Comparison of ENCODE assay signal across 9 cellular contexts in genomic region chr7:100437150-100438100, GRCh38. TPM values are rescaled to one million over a fixed set of nuclear protein-coding genes. Genes with fewer than 3 reads are reported as not detected.
A peak's percentile ranks its signal among the peaks of the same experiment; 100 is the strongest.
DNase-seq lines count a peak whose midpoint lies in the region; ATAC-seq and TF ChIP-seq lines count a peak whose summit lies in the region.
"Had no signal": no experiment of that assay in that cellular context is flagged by ENCODE, and none has a peak within 500 bp of the region (broad histone marks: within the 10 kb centered on the region; RNA-seq: fewer than 3 reads in every experiment).

No MANE protein-coding gene starts in this region.

- ATAC-seq in activated CD8-positive, alpha-beta T cell treated with anti-CD3 and anti-CD28 coated beads, Interleukin-2, amount 10 ng/mL, durations not matched to agents 7 days and 5 days = no peak
- ATAC-seq in left colon = no peak
- ATAC-seq in stimulated activated effector memory CD8-positive, alpha-beta T cell treated with anti-CD3 and anti-CD28 coated beads, Interleukin-12 subunit alpha, Interleukin-12 subunit beta, amount 100 ng/mL, for 72 hours = no peak
- ATAC-seq in HG03469 (IDR thresholded peaks at IDR 0.05; ENCODE audit: unreplicated experiment) = no peak

- no peaks in the 10 kb centered on the region for H3K27me3 Mint-ChIP-seq in IgD-negative memory B cell
- no peaks in the 10 kb centered on the region for H3K27me3 Mint-ChIP-seq in activated CD8-positive, alpha-beta T cell treated with anti-CD3 and anti-CD28 coated beads, Interleukin-2, amount 10 ng/mL, durations not matched to agents 7 days and 5 days (ENCODE audit: low read depth)

- intact Hi-C loops in left colon (cut with DNase I, micrococcal nuclease) = no loop called here

- peak overlapping the region in 2 of 3 donors; percentile 19 to 99 for H3K27ac Mint-ChIP-seq in IgD-negative memory B cell
- no peak overlapping the region for H3K27ac Mint-ChIP-seq in activated CD8-positive, alpha-beta T cell treated with anti-CD3 and anti-CD28 coated beads, Interleukin-2, amount 10 ng/mL, durations not matched to agents 7 days and 5 days
- H3K27ac Mint-ChIP-seq in stimulated activated effector memory CD8-positive, alpha-beta T cell treated with anti-CD3 and anti-CD28 coated beads, Interleukin-12 subunit alpha, Interleukin-12 subunit beta, amount 100 ng/mL, for 72 hours = no peak overlapping the region

- H3K4me3 Mint-ChIP-seq in IgD-negative memory B cell = peak overlapping the region; percentile 8 to 99 (median 73)
- H3K4me3 Mint-ChIP-seq in activated CD8-positive, alpha-beta T cell treated with anti-CD3 and anti-CD28 coated beads, Interleukin-2, amount 10 ng/mL, durations not matched to agents 7 days and 5 days = peak overlapping the region; percentile 92
- H3K4me3 Mint-ChIP-seq in stimulated activated effector memory CD8-positive, alpha-beta T cell treated with anti-CD3 and anti-CD28 coated beads, Interleukin-12 subunit alpha, Interleukin-12 subunit beta, amount 100 ng/mL, for 72 hours = peak overlapping the region; percentile 95

- TF ChIP-seq CTCF in GM10266 (IDR thresholded peaks at IDR 0.05; ENCODE audit: control insufficient read depth, insufficient read depth, low read depth, missing control alignments) = no peak

- H3K4me1 Mint-ChIP-seq in IgD-negative memory B cell = peaks cover 11 to 21% (median 21%) of the 10 kb centered on the region in 3 donors
- H3K4me1 Mint-ChIP-seq in activated CD8-positive, alpha-beta T cell treated with anti-CD3 and anti-CD28 coated beads, Interleukin-2, amount 10 ng/mL, durations not matched to agents 7 days and 5 days (ENCODE audit: low read depth) = peaks cover 29% of the 10 kb centered on the region
- peaks cover 29% of the 10 kb centered on the region for H3K4me1 Mint-ChIP-seq in stimulated activated effector memory CD8-positive, alpha-beta T cell treated with anti-CD3 and anti-CD28 coated beads, Interleukin-12 subunit alpha, Interleukin-12 subunit beta, amount 100 ng/mL, for 72 hours

- CTCF ChIA-PET in activated CD8-positive, alpha-beta T cell treated with anti-CD3 and anti-CD28 coated beads, Interleukin-2, amount 10 ng/mL, durations not matched to agents 7 days and 5 days (lab: Charles Lee) = interaction anchor here (0.6 to 2.2 kb wide), 6 partner anchors 9 to 247 kb away, joined by 3 to 9 read pairs (median 6); partner anchors contain the start of gene ZCWPW1

- H3K9me3 Mint-ChIP-seq in IgD-negative memory B cell = no peaks in the 10 kb centered on the region
- no peaks in the 10 kb centered on the region for H3K9me3 Mint-ChIP-seq in activated CD8-positive, alpha-beta T cell treated with anti-CD3 and anti-CD28 coated beads, Interleukin-2, amount 10 ng/mL, durations not matched to agents 7 days and 5 days (ENCODE audit: insufficient read depth)
- H3K9me3 Mint-ChIP-seq in stimulated activated effector memory CD8-positive, alpha-beta T cell treated with anti-CD3 and anti-CD28 coated beads, Interleukin-12 subunit alpha, Interleukin-12 subunit beta, amount 100 ng/mL, for 72 hours = no peaks in the 10 kb centered on the region

- no peak for DNase-seq in activated CD8-positive, alpha-beta T cell treated with anti-CD3 and anti-CD28 coated beads, Interleukin-2, amount 10 ng/mL, durations not matched to agents 7 days and 5 days
- DNase-seq in left colon = peak; percentile 26 to 37
- no peak for DNase-seq in stimulated activated effector memory CD8-positive, alpha-beta T cell treated with anti-CD3 and anti-CD28 coated beads, Interleukin-12 subunit alpha, Interleukin-12 subunit beta, amount 100 ng/mL, for 72 hours (ENCODE audit: low spot score in 2 of 2)
- DNase-seq in GM10266 (ENCODE audit: extremely low spot score) = no peak
- no peak for DNase-seq in medulla oblongata (ENCODE audit: extremely low spot score)
- no peak for DNase-seq in NCI-H526 (lab: John Stamatoyannopoulos, UW)
- DNase-seq: cortex of kidney had no signal

- peaks cover 3% of the 10 kb centered on the region for H3K36me3 Mint-ChIP-seq in IgD-negative memory B cell
- peaks cover 39% of the 10 kb centered on the region for H3K36me3 Mint-ChIP-seq in activated CD8-positive, alpha-beta T cell treated with anti-CD3 and anti-CD28 coated beads, Interleukin-2, amount 10 ng/mL, durations not matched to agents 7 days and 5 days (ENCODE audit: low read depth)
- H3K36me3 Mint-ChIP-seq in stimulated activated effector memory CD8-positive, alpha-beta T cell treated with anti-CD3 and anti-CD28 coated beads, Interleukin-12 subunit alpha, Interleukin-12 subunit beta, amount 100 ng/mL, for 72 hours = peaks cover 39% of the 10 kb centered on the region

- POLR2A ChIA-PET in activated CD8-positive, alpha-beta T cell treated with anti-CD3 and anti-CD28 coated beads, Interleukin-2, amount 10 ng/mL, durations not matched to agents 7 days and 5 days (lab: Charles Lee) = interaction anchor here (0.6 to 1.7 kb wide), 11 partner anchors 8 to 299 kb away, joined by 3 to 14 read pairs (median 3); partner anchors contain the start of genes LRCH4, MOSPD3 and ZCWPW1

RNA-seq across cellular contexts. Expression of gene PPP1R35, which starts 1.1 kb away (rescaled TPM):
- polyA plus RNA-seq in IgD-negative memory B cell = 39.3 TPM
- 10 to 100 TPM; 84.0 to 90.1 TPM for total RNA-seq in activated CD8-positive, alpha-beta T cell treated with anti-CD3 and anti-CD28 coated beads, Interleukin-2, amount 10 ng/mL, durations not matched to agents 7 days and 5 days
- 10 to 100 TPM; 32.6 to 35.3 TPM for total RNA-seq in left colon

RNA-seq across cellular contexts. Expression of gene MEPCE, which starts 7.8 kb away (rescaled TPM):
- 19.8 TPM for polyA plus RNA-seq in IgD-negative memory B cell
- 10 to 100 TPM; 40.4 to 45.4 TPM for total RNA-seq in activated CD8-positive, alpha-beta T cell treated with anti-CD3 and anti-CD28 coated beads, Interleukin-2, amount 10 ng/mL, durations not matched to agents 7 days and 5 days
- total RNA-seq in left colon = 10 to 100 TPM; 27.4 to 30.2 TPM

RNA-seq across cellular contexts. Expression of gene ZCWPW1, which starts 8.9 kb away (rescaled TPM):
- 12.1 TPM for polyA plus RNA-seq in IgD-negative memory B cell
- 1 to 10 TPM; 2.6 to 2.8 TPM for total RNA-seq in activated CD8-positive, alpha-beta T cell treated with anti-CD3 and anti-CD28 coated beads, Interleukin-2, amount 10 ng/mL, durations not matched to agents 7 days and 5 days
- total RNA-seq in left colon = 1 to 10 TPM; 1.2 to 1.6 TPM

RNA-seq across cellular contexts. Expression of gene SPACDR, which starts 26.6 kb away (rescaled TPM):
- polyA plus RNA-seq in IgD-negative memory B cell = 0.78 TPM
- 1 to 10 TPM; 2.7 to 3.6 TPM for total RNA-seq in activated CD8-positive, alpha-beta T cell treated with anti-CD3 and anti-CD28 coated beads, Interleukin-2, amount 10 ng/mL, durations not matched to agents 7 days and 5 days
- under 1 TPM; 0.31 to 0.39 TPM for total RNA-seq in left colon

RNA-seq across cellular contexts. Expression of gene TSC22D4, which starts 41.6 kb away (rescaled TPM):
- polyA plus RNA-seq in IgD-negative memory B cell = 25.6 TPM
- 100 to 1,000 TPM; 129 to 132 TPM for total RNA-seq in activated CD8-positive, alpha-beta T cell treated with anti-CD3 and anti-CD28 coated beads, Interleukin-2, amount 10 ng/mL, durations not matched to agents 7 days and 5 days
- total RNA-seq in left colon = 10 to 100 TPM; 45.9 to 57.2 TPM

Comparison
In these comparisons a context has a peak if more than half of its experiments do, and no peak if none do; other contexts are left out.
1. H3K27ac Mint-ChIP-seq: peak in IgD-negative memory B cell (2 of 3); none in activated CD8-positive, alpha-beta T cell treated with anti-CD3 and anti-CD28 coated beads, Interleukin-2, amount 10 ng/mL, durations not matched to agents 7 days and 5 days (single experiment) and stimulated activated effector memory CD8-positive, alpha-beta T cell treated with anti-CD3 and anti-CD28 coated beads, Interleukin-12 subunit alpha, Interleukin-12 subunit beta, amount 100 ng/mL, for 72 hours (single experiment).
2. DNase-seq: peak in left colon (2 of 2); none in activated CD8-positive, alpha-beta T cell treated with anti-CD3 and anti-CD28 coated beads, Interleukin-2, amount 10 ng/mL, durations not matched to agents 7 days and 5 days (single experiment), stimulated activated effector memory CD8-positive, alpha-beta T cell treated with anti-CD3 and anti-CD28 coated beads, Interleukin-12 subunit alpha, Interleukin-12 subunit beta, amount 100 ng/mL, for 72 hours (0 of 2), GM10266 (single experiment), medulla oblongata (single experiment) and NCI-H526 (0 of 2).
3. Peak in every context shown above with its lines, with median percentiles within 50 percentile points of each other: H3K4me3 Mint-ChIP-seq.